Comparison of ENCODE assay signal across 8 cellular contexts in the genomic region with DNA sequence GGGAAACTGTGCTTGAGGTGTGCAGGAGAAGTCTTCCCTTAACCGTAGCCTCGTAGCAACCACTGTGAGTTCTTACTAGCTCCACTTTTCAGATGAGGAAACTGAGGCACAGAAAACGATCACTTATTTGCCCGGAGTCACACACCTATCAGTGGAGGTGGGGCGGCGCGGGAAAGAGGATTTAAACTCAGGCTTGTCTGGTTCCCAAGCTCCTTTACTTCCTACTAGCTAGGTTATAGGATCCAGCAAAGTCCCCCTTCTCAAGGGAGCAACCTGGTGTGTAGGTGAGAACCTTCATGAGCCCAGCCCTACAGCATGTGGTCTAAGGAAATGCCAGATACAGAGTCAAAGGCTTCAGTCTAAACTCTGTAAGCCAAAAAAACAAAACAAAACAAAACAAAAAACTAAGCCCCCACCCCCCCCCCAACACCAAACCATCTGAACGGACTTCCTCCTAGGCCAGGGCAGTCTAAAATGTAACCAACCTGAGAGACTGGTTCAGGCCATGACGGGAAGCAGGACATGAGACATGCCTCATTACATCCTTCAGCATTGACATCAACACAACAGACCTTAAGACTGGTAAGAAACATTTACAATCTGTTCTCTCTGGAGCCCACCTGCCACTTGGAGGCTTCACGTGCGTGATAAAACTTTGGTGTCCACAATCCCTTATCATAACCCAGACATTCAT. TPM values are rescaled to one million over a fixed set of nuclear protein-coding genes. Genes with fewer than 3 reads are reported as not detected.
DNase-seq lines count a peak whose midpoint lies in the region; ATAC-seq lines count a peak whose summit lies in the region.

No MANE protein-coding gene starts in this region.

- H3K27me3 ChIP-seq in iPS-18a (ENCODE audit: control insufficient read depth, insufficient read depth, low read length) = no peaks in the 10 kb centered on the region

- no peaks in the 10 kb centered on the region for H3K9me3 ChIP-seq in iPS-18a (ENCODE audit: control insufficient read depth, low read depth, low read length)

- H3K4me1 ChIP-seq in iPS-18a (ENCODE audit: control insufficient read depth, low read depth, low read length) = peaks cover 4% of the 10 kb centered on the region

- peak overlapping the region; percentile 11 for H3K27ac ChIP-seq in iPS-18a (ENCODE audit: low read length)

- no peaks in the 10 kb centered on the region for H3K36me3 ChIP-seq in iPS-18a (ENCODE audit: control insufficient read depth, low read depth, low read length)

- peaks cover 9% of the 10 kb centered on the region for H3K36me3 Mint-ChIP-seq in T-helper 2 cell treated with Interferon-gamma antibody and Interleukin-4, amounts not matched to agents 5 μg/mL and 100 μg/mL, for 36 hours (ENCODE audit: low read depth)
- peaks cover 13% of the 10 kb centered on the region for H3K36me3 Mint-ChIP-seq in activated CD8-positive, alpha-beta T cell treated with anti-CD3 and anti-CD28 coated beads, Interleukin-2, amount 10 ng/mL, durations not matched to agents 7 days and 5 days (ENCODE audit: low read depth)

- DNase-seq in T-helper 2 cell treated with Interferon-gamma antibody and Interleukin-4, amounts not matched to agents 5 μg/mL and 100 μg/mL, for 36 hours (ENCODE audit: low spot score) = no peak
- no peak for DNase-seq in T-helper 2 cell
- no peak for DNase-seq in activated CD8-positive, alpha-beta T cell treated with anti-CD3 and anti-CD28 coated beads, Interleukin-2, amount 10 ng/mL, durations not matched to agents 7 days and 5 days
- DNase-seq in stimulated activated naive CD8-positive, alpha-beta T cell treated with anti-CD3 and anti-CD28 coated beads, Interleukin-15, amount 100 ng/mL, for 72 hours = no peak
- DNase-seq in OCI-M2 (lab: John Stamatoyannopoulos, UW; ENCODE audit: unreplicated experiment) = no peak
- DNase-seq in NCI-H1694 (lab: John Stamatoyannopoulos, UW) = no peak

- H3K9me3 Mint-ChIP-seq in T-helper 2 cell treated with Interferon-gamma antibody and Interleukin-4, amounts not matched to agents 5 μg/mL and 100 μg/mL, for 36 hours = no peaks in the 10 kb centered on the region
- H3K9me3 Mint-ChIP-seq in activated CD8-positive, alpha-beta T cell treated with anti-CD3 and anti-CD28 coated beads, Interleukin-2, amount 10 ng/mL, durations not matched to agents 7 days and 5 days (ENCODE audit: insufficient read depth) = no peaks in the 10 kb centered on the region
- H3K9me3 Mint-ChIP-seq in stimulated activated naive CD8-positive, alpha-beta T cell treated with anti-CD3 and anti-CD28 coated beads, Interleukin-15, amount 100 ng/mL, for 72 hours = no peaks in the 10 kb centered on the region

- H3K27ac Mint-ChIP-seq in T-helper 2 cell treated with Interferon-gamma antibody and Interleukin-4, amounts not matched to agents 5 μg/mL and 100 μg/mL, for 36 hours = peak overlapping the region; percentile 89
- H3K27ac Mint-ChIP-seq in activated CD8-positive, alpha-beta T cell treated with anti-CD3 and anti-CD28 coated beads, Interleukin-2, amount 10 ng/mL, durations not matched to agents 7 days and 5 days = peak overlapping the region; percentile 95
- H3K27ac Mint-ChIP-seq in stimulated activated naive CD8-positive, alpha-beta T cell treated with anti-CD3 and anti-CD28 coated beads, Interleukin-15, amount 100 ng/mL, for 72 hours = peak overlapping the region; percentile 96 to 97

- H3K9ac ChIP-seq in iPS-18a (ENCODE audit: low read length) = peak overlapping the region; percentile 75

- ATAC-seq in activated CD8-positive, alpha-beta T cell treated with anti-CD3 and anti-CD28 coated beads, Interleukin-2, amount 10 ng/mL, durations not matched to agents 7 days and 5 days = no peak
- ATAC-seq in stimulated activated naive CD8-positive, alpha-beta T cell treated with anti-CD3 and anti-CD28 coated beads, Interleukin-15, amount 100 ng/mL, for 72 hours = no peak
- ATAC-seq in HG03457 (IDR thresholded peaks at IDR 0.05; ENCODE audit: unreplicated experiment) = no peak

- H3K4me1 Mint-ChIP-seq in T-helper 2 cell treated with Interferon-gamma antibody and Interleukin-4, amounts not matched to agents 5 μg/mL and 100 μg/mL, for 36 hours (ENCODE audit: low read depth) = peaks cover 21% of the 10 kb centered on the region
- peaks cover 27% of the 10 kb centered on the region for H3K4me1 Mint-ChIP-seq in activated CD8-positive, alpha-beta T cell treated with anti-CD3 and anti-CD28 coated beads, Interleukin-2, amount 10 ng/mL, durations not matched to agents 7 days and 5 days (ENCODE audit: low read depth)
- peaks cover 27% of the 10 kb centered on the region for H3K4me1 Mint-ChIP-seq in stimulated activated naive CD8-positive, alpha-beta T cell treated with anti-CD3 and anti-CD28 coated beads, Interleukin-15, amount 100 ng/mL, for 72 hours

- POLR2A ChIA-PET in activated CD8-positive, alpha-beta T cell treated with anti-CD3 and anti-CD28 coated beads, Interleukin-2, amount 10 ng/mL, durations not matched to agents 7 days and 5 days (lab: Charles Lee) = interaction anchor here (0.9 to 2.8 kb wide), 6 partner anchors 9 to 651 kb away, joined by 3 to 20 read pairs (median 4); partner anchors contain the start of genes NECAP2 and SZRD1

- CTCF ChIA-PET in activated CD8-positive, alpha-beta T cell treated with anti-CD3 and anti-CD28 coated beads, Interleukin-2, amount 10 ng/mL, durations not matched to agents 7 days and 5 days (lab: Charles Lee) = interaction anchor here (0.9 to 6.2 kb wide), 6 partner anchors 13 to 274 kb away, joined by 3 to 120 read pairs (median 5); partner anchors contain the start of genes NECAP2 and SZRD1

- H3K4me3 ChIP-seq in iPS-18a (ENCODE audit: low read length) = peak overlapping the region; percentile 97

- H3K27me3 Mint-ChIP-seq in T-helper 2 cell treated with Interferon-gamma antibody and Interleukin-4, amounts not matched to agents 5 μg/mL and 100 μg/mL, for 36 hours (ENCODE audit: low read depth) = no peaks in the 10 kb centered on the region
- no peaks in the 10 kb centered on the region for H3K27me3 Mint-ChIP-seq in activated CD8-positive, alpha-beta T cell treated with anti-CD3 and anti-CD28 coated beads, Interleukin-2, amount 10 ng/mL, durations not matched to agents 7 days and 5 days (ENCODE audit: low read depth)
- H3K27me3 Mint-ChIP-seq in stimulated activated naive CD8-positive, alpha-beta T cell treated with anti-CD3 and anti-CD28 coated beads, Interleukin-15, amount 100 ng/mL, for 72 hours = no peaks in the 10 kb centered on the region

- peak overlapping the region; percentile 91 for H3K4me3 Mint-ChIP-seq in T-helper 2 cell treated with Interferon-gamma antibody and Interleukin-4, amounts not matched to agents 5 μg/mL and 100 μg/mL, for 36 hours
- H3K4me3 Mint-ChIP-seq in activated CD8-positive, alpha-beta T cell treated with anti-CD3 and anti-CD28 coated beads, Interleukin-2, amount 10 ng/mL, durations not matched to agents 7 days and 5 days = peak overlapping the region; percentile 88
- peak overlapping the region; percentile 93 to 97 for H3K4me3 Mint-ChIP-seq in stimulated activated naive CD8-positive, alpha-beta T cell treated with anti-CD3 and anti-CD28 coated beads, Interleukin-15, amount 100 ng/mL, for 72 hours

RNA-seq across cellular contexts. Expression of gene FBXO42, which starts 0.7 kb away (rescaled TPM):
- 10 to 100 TPM; 19.7 to 23.4 TPM for total RNA-seq in activated CD8-positive, alpha-beta T cell treated with anti-CD3 and anti-CD28 coated beads, Interleukin-2, amount 10 ng/mL, durations not matched to agents 7 days and 5 days

RNA-seq across cellular contexts. Expression of gene SZRD1, which starts 14.1 kb away (rescaled TPM):
- 100 to 1,000 TPM; 171 to 176 TPM for total RNA-seq in activated CD8-positive, alpha-beta T cell treated with anti-CD3 and anti-CD28 coated beads, Interleukin-2, amount 10 ng/mL, durations not matched to agents 7 days and 5 days
